Comparison of ENCODE assay signal across 7 cellular contexts in the genomic region with DNA sequence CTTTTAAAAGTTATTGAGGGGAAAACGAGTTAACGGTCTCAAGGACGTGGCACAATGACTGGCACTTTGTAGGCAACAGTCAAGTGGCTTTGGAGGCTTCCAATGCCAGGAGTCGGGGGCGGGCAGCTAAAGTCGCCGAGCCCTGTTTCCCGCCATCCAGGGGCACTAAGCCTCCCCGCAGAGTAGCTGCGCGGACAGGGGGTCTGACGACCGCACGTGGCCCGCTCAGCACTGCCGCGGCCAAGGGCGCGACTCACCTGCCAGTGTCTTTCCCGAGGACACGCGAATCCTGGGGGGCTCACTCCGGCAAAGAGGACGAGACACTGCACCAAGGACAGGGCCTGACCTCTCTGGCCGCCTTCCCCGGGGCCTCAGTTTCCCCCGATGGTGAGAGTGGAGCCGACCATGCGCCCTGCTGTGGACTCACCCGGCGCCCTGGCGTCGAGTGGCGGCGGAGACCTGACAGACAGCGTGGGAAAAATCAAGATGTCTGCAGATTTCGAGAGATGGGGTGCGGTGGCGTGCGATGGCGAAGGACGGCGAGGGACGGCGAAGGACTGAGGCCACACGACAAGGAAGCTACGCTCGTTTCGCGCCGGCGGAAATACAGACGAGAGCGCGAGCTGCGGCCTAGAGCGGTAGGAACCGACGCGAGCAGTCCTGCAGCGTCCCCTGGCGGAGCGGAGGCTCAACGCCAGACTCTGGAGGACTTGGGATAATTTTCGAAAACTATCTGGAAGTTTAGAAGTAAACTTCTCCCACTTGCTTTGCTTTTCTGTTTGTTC. TPM values are rescaled to one million over a fixed set of nuclear protein-coding genes. Genes with fewer than 3 reads are reported as not detected.
DNase-seq lines count a peak whose midpoint lies in the region; ATAC-seq and TF ChIP-seq lines count a peak whose summit lies in the region.

Gene SNHG17 (minus strand): TSS at position 559 of the 785 bp plus-strand sequence.

- peaks cover 0 to 42% (median 40%) of the 10 kb centered on the region in 6 donors for H3K36me3 ChIP-seq in spleen

- intact Hi-C loops in activated B cell treated with CpG ODN at 0.5 μM for 24 hours (cut with micrococcal nuclease) (loop anchor here (1.0 to 10.0 kb wide), 3 partner anchors 11 to 400 kb away; partner anchors contain the start of genes RALGAPB, RPRD1B and TTI1), spleen (cut with DNase I; ENCODE audit: low total_unique reads) (no loop called here)

- no peaks in the 10 kb centered on the region for H3K9me3 ChIP-seq in spleen

- H3K27me3 ChIP-seq in spleen (replicated peaks in 1 of 7): no peaks in the 10 kb centered on the region

- CTCF ChIA-PET in activated B cell treated with CpG ODN at 0.5 μM for 24 hours (lab: Charles Lee): interaction anchor here (0.7 to 2.9 kb wide), 11 partner anchors 8 to 402 kb away, joined by 3 to 102 read pairs (median 3); partner anchors contain the start of genes RALGAPB, RPRD1B and TTI1

- TF ChIP-seq POLR2A in spleen (IDR thresholded peaks at IDR 0.05): peak; percentile 31 to 60 (median 41)

- peak within 1 kb of the TSS; percentile 96 for H3K4me3 Mint-ChIP-seq in activated B cell treated with CpG ODN at 0.5 μM for 24 hours

- POLR2A ChIA-PET in activated B cell treated with CpG ODN at 0.5 μM for 24 hours (lab: Charles Lee): interaction anchor here (0.5 to 4.6 kb wide), 13 partner anchors 9 to 1256 kb away, joined by 3 to 239 read pairs (median 4); partner anchors contain the start of genes ACTR5, DHX35, MROH8 and RALGAPB

- H3K4me1 Mint-ChIP-seq in activated B cell treated with CpG ODN at 0.5 μM for 24 hours: peaks cover 35% of the 10 kb centered on the region

- H3K27ac Mint-ChIP-seq in activated B cell treated with CpG ODN at 0.5 μM for 24 hours: peak within 1 kb of the TSS; percentile 93

- H3K4me3 ChIP-seq in cardiac fibroblast (replicated peaks in 1 of 2; ENCODE audit: low read depth in 2 of 2, low read length in 2 of 2) (peak within 1 kb of the TSS; percentile 76 to 92), spleen (peak within 1 kb of the TSS; percentile 40 to 94 (median 74))

- 0 to 1% (median 0%) methylated on average over 51 to 65 of the region's 65 CpGs for WGBS in spleen, 5 donors

- ATAC-seq in GM18502 (IDR thresholded peaks at IDR 0.05; ENCODE audit: poor library complexity, unreplicated experiment) (peak; percentile 63), HG03097 (IDR thresholded peaks at IDR 0.05; ENCODE audit: low FRiP score, unreplicated experiment) (peak; percentile 70), activated B cell treated with CpG ODN at 0.5 μM for 24 hours (ENCODE audit: low read depth) (peak; percentile 89)

- H3K9me3 Mint-ChIP-seq in activated B cell treated with CpG ODN at 0.5 μM for 24 hours: no peaks in the 10 kb centered on the region

- H3K36me3 Mint-ChIP-seq in activated B cell treated with CpG ODN at 0.5 μM for 24 hours (ENCODE audit: low read depth): peaks cover 47% of the 10 kb centered on the region

- peaks cover 12% of the 10 kb centered on the region for H3K27me3 Mint-ChIP-seq in activated B cell treated with CpG ODN at 0.5 μM for 24 hours

- TF ChIP-seq CTCF in activated B cell treated with CpG ODN at 0.5 μM for 24 hours (IDR thresholded peaks at IDR 0.05) (peak; percentile 79), cardiac fibroblast (IDR thresholded peaks at IDR 0.05; ENCODE audit: low read depth, low read length) (peak; percentile 100), spleen (IDR thresholded peaks at IDR 0.05 in 8 of 11, conservative IDR thresholded peaks at IDR 0.05 in 3 of 11) (peak; percentile 97 to 100 (median 99))

- peak within 1 kb of the TSS; percentile 72 to 90 (median 86) for H3K27ac ChIP-seq in spleen

- H3K4me1 ChIP-seq in spleen: peaks cover 18 to 47% (median 29%) of the 10 kb centered on the region in 6 donors

- peak; percentile 80 for DNase-seq in NCI-H226
- DNase-seq in activated B cell treated with CpG ODN at 0.5 μM for 24 hours: peak; percentile 85
- DNase-seq in cardiac fibroblast (ENCODE audit: low read depth in 2 of 2): peak; percentile 96 to 97
- peak; percentile 94 for DNase-seq in inferior parietal cortex (ENCODE audit: extremely low spot score)
- DNase-seq in spleen: peak; percentile 97

RNA-seq across cellular contexts. Expression of gene SNHG17, which starts in this region (rescaled TPM):
- 62.6 and 75.2 TPM in 2 replicates for total RNA-seq in activated B cell treated with CpG ODN at 0.5 μM for 24 hours
- total RNA-seq in spleen: 10 to 100 TPM; 28.7 to 56.1 (median 33.7) TPM
- polyA plus RNA-seq in spleen: 10 to 100 TPM; 42.0 to 58.0 (median 47.0) TPM

Comparison
In these comparisons a context has a peak if more than half of its experiments do, and no peak if none do; other contexts are left out.
1. Peak in every context shown above with its lines: DNase-seq, ATAC-seq, H3K4me3 ChIP-seq and H3K27ac ChIP-seq.